ENCODE assay signal across 2 cellular contexts in the genomic region with DNA sequence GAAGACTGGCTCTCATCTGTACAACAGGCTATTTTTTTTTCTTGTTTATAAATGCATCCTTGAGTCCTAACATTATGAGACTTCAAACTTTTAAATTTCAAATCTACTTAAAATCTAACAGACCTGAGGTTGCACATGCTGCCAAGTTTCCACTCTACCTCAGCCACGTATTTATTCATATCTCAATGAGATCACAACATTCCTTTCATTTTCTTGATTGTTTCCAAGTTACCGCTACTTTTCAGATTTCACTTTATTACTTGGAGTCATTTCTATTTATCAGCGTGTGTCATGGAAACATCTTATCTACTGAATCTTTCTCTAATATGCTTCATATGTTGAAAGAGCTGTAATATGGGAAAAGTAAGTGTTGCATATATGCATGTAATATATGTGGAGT.
A peak's percentile ranks its signal among the peaks of the same experiment; 100 is the strongest.
TF ChIP-seq lines count a peak whose summit lies in the region.

No MANE protein-coding gene starts in this region.

TF ChIP-seq in GM23338, 12 proteins besides CTCF, POLR2A, EP300 and RAD21 (continued from another document):
- TF ChIP-seq, protein P1, sequence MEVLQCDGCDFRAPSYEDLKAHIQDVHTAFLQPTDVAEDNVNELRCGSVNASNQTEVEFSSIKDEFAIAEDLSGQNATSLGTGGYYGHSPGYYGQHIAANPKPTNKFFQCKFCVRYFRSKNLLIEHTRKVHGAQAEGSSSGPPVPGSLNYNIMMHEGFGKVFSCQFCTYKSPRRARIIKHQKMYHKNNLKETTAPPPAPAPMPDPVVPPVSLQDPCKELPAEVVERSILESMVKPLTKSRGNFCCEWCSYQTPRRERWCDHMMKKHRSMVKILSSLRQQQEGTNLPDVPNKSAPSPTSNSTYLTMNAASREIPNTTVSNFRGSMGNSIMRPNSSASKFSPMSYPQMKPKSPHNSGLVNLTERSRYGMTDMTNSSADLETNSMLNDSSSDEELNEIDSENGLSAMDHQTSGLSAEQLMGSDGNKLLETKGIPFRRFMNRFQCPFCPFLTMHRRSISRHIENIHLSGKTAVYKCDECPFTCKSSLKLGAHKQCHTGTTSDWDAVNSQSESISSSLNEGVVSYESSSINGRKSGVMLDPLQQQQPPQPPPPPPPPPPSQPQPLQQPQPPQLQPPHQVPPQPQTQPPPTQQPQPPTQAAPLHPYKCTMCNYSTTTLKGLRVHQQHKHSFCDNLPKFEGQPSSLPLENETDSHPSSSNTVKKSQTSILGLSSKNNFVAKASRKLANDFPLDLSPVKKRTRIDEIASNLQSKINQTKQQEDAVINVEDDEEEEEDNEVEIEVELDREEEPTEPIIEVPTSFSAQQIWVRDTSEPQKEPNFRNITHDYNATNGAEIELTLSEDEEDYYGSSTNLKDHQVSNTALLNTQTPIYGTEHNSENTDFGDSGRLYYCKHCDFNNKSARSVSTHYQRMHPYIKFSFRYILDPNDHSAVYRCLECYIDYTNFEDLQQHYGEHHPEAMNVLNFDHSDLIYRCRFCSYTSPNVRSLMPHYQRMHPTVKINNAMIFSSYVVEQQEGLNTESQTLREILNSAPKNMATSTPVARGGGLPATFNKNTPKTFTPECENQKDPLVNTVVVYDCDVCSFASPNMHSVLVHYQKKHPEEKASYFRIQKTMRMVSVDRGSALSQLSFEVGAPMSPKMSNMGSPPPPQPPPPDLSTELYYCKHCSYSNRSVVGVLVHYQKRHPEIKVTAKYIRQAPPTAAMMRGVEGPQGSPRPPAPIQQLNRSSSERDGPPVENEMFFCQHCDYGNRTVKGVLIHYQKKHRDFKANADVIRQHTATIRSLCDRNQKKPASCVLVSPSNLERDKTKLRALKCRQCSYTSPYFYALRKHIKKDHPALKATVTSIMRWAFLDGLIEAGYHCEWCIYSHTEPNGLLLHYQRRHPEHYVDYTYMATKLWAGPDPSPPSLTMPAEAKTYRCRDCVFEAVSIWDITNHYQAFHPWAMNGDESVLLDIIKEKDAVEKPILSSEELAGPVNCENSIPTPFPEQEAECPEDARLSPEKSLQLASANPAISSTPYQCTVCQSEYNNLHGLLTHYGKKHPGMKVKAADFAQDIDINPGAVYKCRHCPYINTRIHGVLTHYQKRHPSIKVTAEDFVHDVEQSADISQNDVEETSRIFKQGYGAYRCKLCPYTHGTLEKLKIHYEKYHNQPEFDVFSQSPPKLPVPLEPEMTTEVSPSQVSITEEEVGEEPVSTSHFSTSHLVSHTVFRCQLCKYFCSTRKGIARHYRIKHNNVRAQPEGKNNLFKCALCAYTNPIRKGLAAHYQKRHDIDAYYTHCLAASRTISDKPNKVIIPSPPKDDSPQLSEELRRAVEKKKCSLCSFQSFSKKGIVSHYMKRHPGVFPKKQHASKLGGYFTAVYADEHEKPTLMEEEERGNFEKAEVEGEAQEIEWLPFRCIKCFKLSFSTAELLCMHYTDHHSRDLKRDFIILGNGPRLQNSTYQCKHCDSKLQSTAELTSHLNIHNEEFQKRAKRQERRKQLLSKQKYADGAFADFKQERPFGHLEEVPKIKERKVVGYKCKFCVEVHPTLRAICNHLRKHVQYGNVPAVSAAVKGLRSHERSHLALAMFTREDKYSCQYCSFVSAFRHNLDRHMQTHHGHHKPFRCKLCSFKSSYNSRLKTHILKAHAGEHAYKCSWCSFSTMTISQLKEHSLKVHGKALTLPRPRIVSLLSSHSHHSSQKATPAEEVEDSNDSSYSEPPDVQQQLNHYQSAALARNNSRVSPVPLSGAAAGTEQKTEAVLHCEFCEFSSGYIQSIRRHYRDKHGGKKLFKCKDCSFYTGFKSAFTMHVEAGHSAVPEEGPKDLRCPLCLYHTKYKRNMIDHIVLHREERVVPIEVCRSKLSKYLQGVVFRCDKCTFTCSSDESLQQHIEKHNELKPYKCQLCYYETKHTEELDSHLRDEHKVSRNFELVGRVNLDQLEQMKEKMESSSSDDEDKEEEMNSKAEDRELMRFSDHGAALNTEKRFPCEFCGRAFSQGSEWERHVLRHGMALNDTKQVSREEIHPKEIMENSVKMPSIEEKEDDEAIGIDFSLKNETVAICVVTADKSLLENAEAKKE (CRISPR knock-in tag; IDR thresholded peaks at IDR 0.05), result no peak
- TF ChIP-seq JUNB (IDR thresholded peaks at IDR 0.05; ENCODE audit: unreplicated experiment), result no peak
- TF ChIP-seq REST (IDR thresholded peaks at IDR 0.05; ENCODE audit: unreplicated experiment), result no peak
- no peak for TF ChIP-seq ZNF331 (CRISPR knock-in tag; IDR thresholded peaks at IDR 0.05; ENCODE audit: low read depth)
- no peak for TF ChIP-seq ZNF114 (CRISPR knock-in tag; IDR thresholded peaks at IDR 0.05)

TF ChIP-seq in SK-N-SH treated with all-trans-retinoic acid at 6 μM for 48 hours, 23 proteins besides CTCF, POLR2A, EP300 and RAD21 (continued from another document):
- TF ChIP-seq, protein P2, sequence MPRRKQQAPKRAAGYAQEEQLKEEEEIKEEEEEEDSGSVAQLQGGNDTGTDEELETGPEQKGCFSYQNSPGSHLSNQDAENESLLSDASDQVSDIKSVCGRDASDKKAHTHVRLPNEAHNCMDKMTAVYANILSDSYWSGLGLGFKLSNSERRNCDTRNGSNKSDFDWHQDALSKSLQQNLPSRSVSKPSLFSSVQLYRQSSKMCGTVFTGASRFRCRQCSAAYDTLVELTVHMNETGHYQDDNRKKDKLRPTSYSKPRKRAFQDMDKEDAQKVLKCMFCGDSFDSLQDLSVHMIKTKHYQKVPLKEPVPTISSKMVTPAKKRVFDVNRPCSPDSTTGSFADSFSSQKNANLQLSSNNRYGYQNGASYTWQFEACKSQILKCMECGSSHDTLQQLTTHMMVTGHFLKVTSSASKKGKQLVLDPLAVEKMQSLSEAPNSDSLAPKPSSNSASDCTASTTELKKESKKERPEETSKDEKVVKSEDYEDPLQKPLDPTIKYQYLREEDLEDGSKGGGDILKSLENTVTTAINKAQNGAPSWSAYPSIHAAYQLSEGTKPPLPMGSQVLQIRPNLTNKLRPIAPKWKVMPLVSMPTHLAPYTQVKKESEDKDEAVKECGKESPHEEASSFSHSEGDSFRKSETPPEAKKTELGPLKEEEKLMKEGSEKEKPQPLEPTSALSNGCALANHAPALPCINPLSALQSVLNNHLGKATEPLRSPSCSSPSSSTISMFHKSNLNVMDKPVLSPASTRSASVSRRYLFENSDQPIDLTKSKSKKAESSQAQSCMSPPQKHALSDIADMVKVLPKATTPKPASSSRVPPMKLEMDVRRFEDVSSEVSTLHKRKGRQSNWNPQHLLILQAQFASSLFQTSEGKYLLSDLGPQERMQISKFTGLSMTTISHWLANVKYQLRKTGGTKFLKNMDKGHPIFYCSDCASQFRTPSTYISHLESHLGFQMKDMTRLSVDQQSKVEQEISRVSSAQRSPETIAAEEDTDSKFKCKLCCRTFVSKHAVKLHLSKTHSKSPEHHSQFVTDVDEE (CRISPR knock-in tag; IDR thresholded peaks at IDR 0.05), result no peak
- TF ChIP-seq ZC3H10 (CRISPR knock-in tag; IDR thresholded peaks at IDR 0.05) (no peak), OSR1 (CRISPR knock-in tag; IDR thresholded peaks at IDR 0.05) (no peak), SNAI2 (CRISPR knock-in tag; IDR thresholded peaks at IDR 0.05) (no peak), CSRNP3 (CRISPR knock-in tag; IDR thresholded peaks at IDR 0.05) (no peak), ISL1 (CRISPR knock-in tag; IDR thresholded peaks at IDR 0.05) (peak; percentile 95), ARNTL (CRISPR knock-in tag; IDR thresholded peaks at IDR 0.05; ENCODE audit: borderline replicate concordance, low read depth) (no peak), TOX (CRISPR knock-in tag; IDR thresholded peaks at IDR 0.05; ENCODE audit: borderline replicate concordance) (peak; percentile 4; the same call in 1 of the 2 replicates), GLIS3 (CRISPR knock-in tag; IDR thresholded peaks at IDR 0.05) (no peak), ZNF565 (CRISPR knock-in tag; conservative IDR thresholded peaks at IDR 0.05; ENCODE audit: low read depth) (no peak), PPARA (CRISPR knock-in tag; IDR thresholded peaks at IDR 0.05; ENCODE audit: borderline replicate concordance) (no peak)
- TF ChIP-seq, protein P3, sequence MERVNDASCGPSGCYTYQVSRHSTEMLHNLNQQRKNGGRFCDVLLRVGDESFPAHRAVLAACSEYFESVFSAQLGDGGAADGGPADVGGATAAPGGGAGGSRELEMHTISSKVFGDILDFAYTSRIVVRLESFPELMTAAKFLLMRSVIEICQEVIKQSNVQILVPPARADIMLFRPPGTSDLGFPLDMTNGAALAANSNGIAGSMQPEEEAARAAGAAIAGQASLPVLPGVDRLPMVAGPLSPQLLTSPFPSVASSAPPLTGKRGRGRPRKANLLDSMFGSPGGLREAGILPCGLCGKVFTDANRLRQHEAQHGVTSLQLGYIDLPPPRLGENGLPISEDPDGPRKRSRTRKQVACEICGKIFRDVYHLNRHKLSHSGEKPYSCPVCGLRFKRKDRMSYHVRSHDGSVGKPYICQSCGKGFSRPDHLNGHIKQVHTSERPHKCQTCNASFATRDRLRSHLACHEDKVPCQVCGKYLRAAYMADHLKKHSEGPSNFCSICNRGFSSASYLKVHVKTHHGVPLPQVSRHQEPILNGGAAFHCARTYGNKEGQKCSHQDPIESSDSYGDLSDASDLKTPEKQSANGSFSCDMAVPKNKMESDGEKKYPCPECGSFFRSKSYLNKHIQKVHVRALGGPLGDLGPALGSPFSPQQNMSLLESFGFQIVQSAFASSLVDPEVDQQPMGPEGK (CRISPR knock-in tag; IDR thresholded peaks at IDR 0.05; ENCODE audit: borderline replicate concordance), result no peak
TF ChIP-seq in SK-N-SH treated with all-trans-retinoic acid at 6 μM for 48 hours: peak in this region for 6.
